Comparison of ENCODE assay signal across 10 cellular contexts in genomic region chr20:341682-342081, GRCh38. TPM values are rescaled to one million over a fixed set of nuclear protein-coding genes. Genes with fewer than 3 reads are reported as not detected.
DNase-seq lines count a peak whose midpoint lies in the region; ATAC-seq and TF ChIP-seq lines count a peak whose summit lies in the region.
"Had no signal": no experiment of that assay in that cellular context is flagged by ENCODE, and none has a peak within 500 bp of the region (broad histone marks: within the 10 kb centered on the region; RNA-seq: fewer than 3 reads in every experiment).

No MANE protein-coding gene starts in this region.

- ATAC-seq in SK-N-SH treated with all-trans-retinoic acid at 6 μM for 48 hours (peak; percentile 52), GM19395 (IDR thresholded peaks at IDR 0.05; ENCODE audit: unreplicated experiment) (no peak), HG03097 (IDR thresholded peaks at IDR 0.05; ENCODE audit: low FRiP score, unreplicated experiment) (no peak)

- H3K4me3 ChIP-seq in breast epithelium (no peak overlapping the region), foreskin fibroblast (ENCODE audit: low read depth in 1 of 2, low read length in 2 of 2) (no peak overlapping the region)
- H3K4me3 ChIP-seq: lung had no signal

- DNase-seq in MCF 10A (ENCODE audit: unreplicated experiment) (peak; percentile 94), breast epithelium (ENCODE audit: low spot score in 2 of 2) (no peak), foreskin fibroblast (peak; percentile 91 to 95), anterior cingulate cortex (lab: John Stamatoyannopoulos, UW) (no peak), COR-L47 (lab: John Stamatoyannopoulos, UW) (no peak)
- DNase-seq: KG1 had no signal

- H3K27me3 ChIP-seq in breast epithelium = no peaks in the 10 kb centered on the region

- TF ChIP-seq CTCF in MCF 10A (IDR thresholded peaks at IDR 0.05; ENCODE audit: unreplicated experiment) (no peak), breast epithelium (IDR thresholded peaks at IDR 0.05) (no peak), foreskin fibroblast (IDR thresholded peaks at IDR 0.05; ENCODE audit: low read depth, low read length) (no peak)

- H3K4me3 Mint-ChIP-seq in MCF 10A (ENCODE audit: unreplicated experiment) = no peak overlapping the region

- CTCF ChIA-PET in MCF 10A (lab: Yijun Ruan, JAX) = interaction anchor here (0.6 to 3.4 kb wide), 5 partner anchors 11 to 247 kb away, joined by 3 to 21 read pairs (median 3); no protein-coding TSS in a partner anchor

- intact Hi-C loops in MCF 10A (cut with micrococcal nuclease) (no loop called here), breast epithelium (cut with DNase I; ENCODE audit: low total_unique reads) (no loop called here)

- BruUV-seq in MCF 10A (replicated peaks; lab: Mats Ljungman, UMichigan) = no TSS peak

- H3K36me3 ChIP-seq in breast epithelium = no peaks in the 10 kb centered on the region

- H3K9me3 Mint-ChIP-seq in MCF 10A (ENCODE audit: unreplicated experiment) = peaks cover 22% of the 10 kb centered on the region

- H3K27me3 Mint-ChIP-seq in MCF 10A (ENCODE audit: insufficient read depth, unreplicated experiment) = no peaks in the 10 kb centered on the region

- POLR2A ChIA-PET in MCF 10A (lab: Yijun Ruan, JAX) = interaction anchor here (1.1 to 1.4 kb wide), 3 partner anchors 17 to 45 kb away, joined by 3 to 6 read pairs (median 6); partner anchors contain the start of genes SOX12 and ZCCHC3

- H3K27ac ChIP-seq in breast epithelium = no peak overlapping the region

- peak overlapping the region; percentile 66 for H3K27ac Mint-ChIP-seq in MCF 10A (ENCODE audit: low read depth, unreplicated experiment)

- no peak for TF ChIP-seq POLR2A in breast epithelium (IDR thresholded peaks at IDR 0.05)

- peaks cover 9% of the 10 kb centered on the region for H3K4me1 Mint-ChIP-seq in MCF 10A (ENCODE audit: insufficient read depth, unreplicated experiment)

- peaks cover 12% of the 10 kb centered on the region for H3K36me3 Mint-ChIP-seq in MCF 10A (ENCODE audit: insufficient read depth, unreplicated experiment)

- H3K4me1 ChIP-seq in breast epithelium = no peaks in the 10 kb centered on the region

- H3K9me3 ChIP-seq in breast epithelium = peaks cover 0 to 5% of the 10 kb centered on the region in 2 donors

TF ChIP-seq in SK-N-SH treated with all-trans-retinoic acid at 6 μM for 48 hours, 23 proteins besides CTCF, POLR2A, EP300 and RAD21:
- TF ChIP-seq ZNF565 (CRISPR knock-in tag; conservative IDR thresholded peaks at IDR 0.05; ENCODE audit: low read depth) (peak; percentile 98), PPARA (CRISPR knock-in tag; IDR thresholded peaks at IDR 0.05; ENCODE audit: borderline replicate concordance) (no peak), TCF4 (CRISPR knock-in tag; IDR thresholded peaks at IDR 0.05; ENCODE audit: borderline replicate concordance) (no peak)

RNA-seq across cellular contexts. Expression of gene NRSN2, which starts 5.2 kb away (rescaled TPM):
- 8.2 and 8.4 TPM in 2 replicates for total RNA-seq in MCF 10A (2022)
- 10 to 100 TPM in 2 of 3 donors, 1 to 10 TPM in 1; 9.4 to 22.3 (median 21.8) TPM for total RNA-seq in breast epithelium

RNA-seq across cellular contexts. Expression of gene SOX12, which starts 16.3 kb away (rescaled TPM):
- total RNA-seq in MCF 10A (2022) = 17.2 and 17.6 TPM in 2 replicates
- total RNA-seq in breast epithelium = 1 to 10 TPM; 1.1 to 3.7 (median 3.3) TPM

RNA-seq across cellular contexts. Expression of gene TRIB3, which starts 38.9 kb away (rescaled TPM):
- 477 and 598 TPM in 2 replicates for total RNA-seq in MCF 10A (2022)
- total RNA-seq in breast epithelium = 10 to 100 TPM in 2 of 3 donors, 1 to 10 TPM in 1; 4.5 to 18.0 (median 14.5) TPM

RNA-seq across cellular contexts. Expression of gene ZCCHC3, which starts 44.3 kb away (rescaled TPM):
- total RNA-seq in MCF 10A (2022) (11.7 and 12.1 TPM in 2 replicates), breast epithelium (10 to 100 TPM; 10.1 to 14.0 (median 11.5) TPM)

RNA-seq across cellular contexts. Expression of gene C20orf96, which starts 51.1 kb away (rescaled TPM):
- total RNA-seq in MCF 10A (2022) (2.4 and 3.8 TPM in 2 replicates), breast epithelium (1 to 10 TPM; 2.6 to 9.2 (median 6.1) TPM)

Comparison
In these comparisons a context has a peak if more than half of its experiments do, and no peak if none do; other contexts are left out.
1. DNase-seq: peak in MCF 10A (single experiment) and foreskin fibroblast (2 of 2); none in breast epithelium (0 of 2), anterior cingulate cortex (0 of 58) and COR-L47 (single experiment).
2. RNA of gene TRIB3, which starts 38.9 kb away (total RNA-seq): 477 to 598 TPM in MCF 10A; 4.5 to 18.0 TPM in breast epithelium; every median in the first group is over 10 times any median in the second.